12 cellular contexts compared by ENCODE assay signal in genomic region chr20:693786-694185, GRCh38. TPM values are rescaled to one million over a fixed set of nuclear protein-coding genes. Genes with fewer than 3 reads are reported as not detected.
"Had no signal": no experiment of that assay in that cellular context is flagged by ENCODE, and none has a peak within 500 bp of the region (broad histone marks: within the 10 kb centered on the region; RNA-seq: fewer than 3 reads in every experiment).

No MANE protein-coding gene starts in this region.

RNA-seq across cellular contexts. Expression of gene SCRT2, which starts 18.2 kb away (rescaled TPM):
- total RNA-seq: activated CD4-positive, alpha-beta memory T cell treated with anti-CD3 and anti-CD28 coated beads, Interleukin-2, amount 10 ng/mL, durations not matched to agents 7 days and 5 days; activated CD4-positive, alpha-beta T cell treated with anti-CD3 and anti-CD28 coated beads for 36 hours; activated CD4-positive, alpha-beta T cell treated with anti-CD3 and anti-CD28 coated beads, Interleukin-2, amount 10 ng/mL, durations not matched to agents 7 days and 5 days; activated CD8-positive, alpha-beta memory T cell treated with anti-CD3 and anti-CD28 coated beads, Interleukin-2, amount 10 ng/mL, durations not matched to agents 7 days and 5 days; activated CD8-positive, alpha-beta T cell treated with anti-CD3 and anti-CD28 coated beads, Interleukin-2, amount 10 ng/mL, durations not matched to agents 7 days and 5 days; activated naive CD4-positive, alpha-beta T cell treated with anti-CD3 and anti-CD28 coated beads, Interleukin-2, amount 50 U/mL, for 72 hours; activated naive CD8-positive, alpha-beta T cell treated with anti-CD3 and anti-CD28 coated beads for 36 hours; activated T-helper 2 cell treated with anti-CD3 and anti-CD28 coated beads, Interferon-gamma antibody, Interleukin-2, Interleukin-4, amounts not matched to agents 10 μg/mL and 5 μg/mL and 100 μg/mL, durations not matched to agents 14 hours and 24 hours and 36 hours; adrenal gland; aorta; astrocyte; breast epithelium had no signal
- polyA plus RNA-seq: adrenal gland, aorta had no signal
